Comparison of ENCODE assay signal across 1 cellular context in the genomic region with DNA sequence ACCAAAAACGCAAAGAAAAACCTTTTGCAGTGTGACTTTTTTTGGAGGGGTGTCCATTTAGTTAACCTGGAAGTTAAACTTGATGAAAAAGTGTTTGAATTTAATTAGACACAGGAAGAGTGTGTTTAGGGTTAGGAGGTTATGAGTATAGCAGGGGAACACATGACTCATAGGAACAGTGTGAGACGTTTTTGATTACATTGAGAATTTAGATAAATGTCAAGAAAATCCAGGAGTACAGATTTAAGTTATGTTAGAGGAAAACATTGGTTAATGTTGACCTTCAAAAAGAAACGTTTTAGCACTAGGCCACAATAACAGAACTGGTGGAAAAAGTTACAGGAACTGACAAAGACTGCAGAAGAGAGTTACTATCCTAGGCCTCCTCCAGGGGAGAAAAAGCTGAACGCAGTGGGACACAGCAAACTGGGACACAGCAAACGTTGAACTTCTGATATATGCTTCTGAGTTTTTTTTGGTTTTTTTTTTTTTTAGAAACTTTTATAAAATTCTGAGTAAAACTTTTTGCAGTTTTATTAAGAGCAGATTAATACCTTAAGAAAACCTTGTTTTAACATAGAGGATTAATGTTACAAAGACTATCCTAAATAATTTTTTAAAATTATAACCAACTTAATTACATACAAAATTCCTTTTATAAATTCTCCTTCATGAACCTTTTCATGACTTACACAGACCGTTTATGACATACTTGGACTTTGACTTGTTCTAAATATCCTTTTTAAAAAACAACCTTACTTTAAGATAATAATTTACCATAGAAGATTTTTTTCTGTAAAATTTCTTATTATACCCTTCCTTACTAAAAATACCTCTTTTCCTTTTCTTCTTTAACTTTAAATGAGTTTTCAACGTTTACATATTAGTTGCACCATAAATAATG.
TF ChIP-seq lines count a peak whose summit lies in the region.

No MANE protein-coding gene starts in this region.

TF ChIP-seq in HepG2, 621 proteins besides CTCF, POLR2A, EP300 and RAD21:
- TF ChIP-seq PRMT3 (CRISPR knock-in tag; IDR thresholded peaks at IDR 0.05; ENCODE audit: borderline replicate concordance, low read depth) (no peak), GLMP (CRISPR knock-in tag; IDR thresholded peaks at IDR 0.05; ENCODE audit: borderline replicate concordance) (no peak), ZFP36 (IDR thresholded peaks at IDR 0.05; ENCODE audit: borderline replicate concordance, low read depth, low read length, partially characterized antibody) (peak; percentile 93), ZNF776 (CRISPR knock-in tag; IDR thresholded peaks at IDR 0.05) (no peak), ZC3H4 (CRISPR knock-in tag; IDR thresholded peaks at IDR 0.05; ENCODE audit: borderline replicate concordance) (no peak), ZNF816 (CRISPR knock-in tag; IDR thresholded peaks at IDR 0.05; ENCODE audit: borderline replicate concordance) (no peak), ZMAT5 (CRISPR knock-in tag; IDR thresholded peaks at IDR 0.05; ENCODE audit: borderline replicate concordance, low read depth) (no peak)
